ENCODE assay signal across 26 cellular contexts in genomic region chr15:100171411-100171810, GRCh38.
"Had no signal": no experiment of that assay in that cellular context is flagged by ENCODE, and none has a peak within 500 bp of the region (broad histone marks: within the 10 kb centered on the region; RNA-seq: fewer than 3 reads in every experiment).

No MANE protein-coding gene starts in this region.

- H3K9me3 ChIP-seq: SJCRH30, SK-N-SH had no signal

- H3K36me3 ChIP-seq: adrenal gland, SJCRH30, WERI-Rb-1 had no signal

- H3K4me3 ChIP-seq: adrenal gland, SJCRH30 had no signal

- H3K27ac Mint-ChIP-seq: activated CD8-positive, alpha-beta T cell treated with anti-CD3 and anti-CD28 coated beads, Interleukin-2, amount 10 ng/mL, durations not matched to agents 7 days and 5 days; activated naive CD8-positive, alpha-beta T cell treated with anti-CD3 and anti-CD28 coated beads, Interleukin-2, amount 10 ng/mL, durations not matched to agents 7 days and 5 days; activated T-helper 2 cell treated with anti-CD3 and anti-CD28 coated beads, Interferon-gamma antibody, Interleukin-2, Interleukin-4, amounts not matched to agents 10 μg/mL and 5 μg/mL and 100 μg/mL, durations not matched to agents 14 hours and 24 hours and 36 hours had no signal

- H3K4me3 Mint-ChIP-seq: activated CD8-positive, alpha-beta T cell treated with anti-CD3 and anti-CD28 coated beads, Interleukin-2, amount 10 ng/mL, durations not matched to agents 7 days and 5 days; activated naive CD8-positive, alpha-beta T cell treated with anti-CD3 and anti-CD28 coated beads, Interleukin-2, amount 10 ng/mL, durations not matched to agents 7 days and 5 days had no signal

- ATAC-seq: activated CD4-positive, CD25-positive, alpha-beta regulatory T cell treated with anti-CD3 and anti-CD28 coated beads, Interleukin-2, amount 50 U/mL, for 24 hours; activated CD8-positive, alpha-beta T cell treated with anti-CD3 and anti-CD28 coated beads, Interleukin-2, amount 10 ng/mL, durations not matched to agents 7 days and 5 days; Panc1 had no signal

- H3K4me1 ChIP-seq: adrenal gland, SJCRH30 had no signal

- H3K27ac ChIP-seq: adrenal gland, SJCRH30, WERI-Rb-1 had no signal

- DNase-seq: activated CD4-positive, alpha-beta T cell treated with anti-CD3 and anti-CD28 coated beads for 48 hours; activated CD4-positive, alpha-beta T cell treated with anti-CD3 and anti-CD28 coated beads, Interleukin-2, amount 50 U/mL, for 4 hours; activated CD8-positive, alpha-beta T cell treated with anti-CD3 and anti-CD28 coated beads, Interleukin-2, amount 10 ng/mL, durations not matched to agents 7 days and 5 days; activated gamma-delta T cell treated with Interleukin-2 at 50 U/mL for 16 hours; activated naive CD4-positive, alpha-beta T cell treated with anti-CD3 and anti-CD28 coated beads, Interleukin-2, amount 50 U/mL, for 16 hours; activated naive CD8-positive, alpha-beta T cell treated with anti-CD3 and anti-CD28 coated beads, Interleukin-2, amount 10 ng/mL, durations not matched to agents 7 days and 5 days; anterior cingulate cortex; MM.1S; NCI-H1105; NCI-H1436; NCI-H1694 treated with DMSO at 0.1 percent for 48 hours; NCI-H2029 treated with DMSO at 0.1 percent for 48 hours; NCI-H510A treated with DMSO at 0.1 percent for 48 hours; NCI-H69; NK-92 treated with Interleukin-12 subunit alpha and Interleukin-12 subunit beta, amount 100 ng/mL, for 24 hours; OCI-M1; Right ventricle myocardium superior; RPMI8226; SJCRH30; SK-N-SH; T-helper 1 cell; WERI-Rb-1 had no signal

- H3K27me3 ChIP-seq: adrenal gland, SJCRH30 had no signal

- H3K27me3 Mint-ChIP-seq: activated naive CD8-positive, alpha-beta T cell treated with anti-CD3 and anti-CD28 coated beads, Interleukin-2, amount 10 ng/mL, durations not matched to agents 7 days and 5 days had no signal
